In genomic region chr6:12030993-12031550, GRCh38 we compare ENCODE assay signal across 18 cellular contexts. TPM values are rescaled to one million over a fixed set of nuclear protein-coding genes. Genes with fewer than 3 reads are reported as not detected.
DNase-seq lines count a peak whose midpoint lies in the region; ATAC-seq and TF ChIP-seq lines count a peak whose summit lies in the region.
"Had no signal": no experiment of that assay in that cellular context is flagged by ENCODE, and none has a peak within 500 bp of the region (broad histone marks: within the 10 kb centered on the region; RNA-seq: fewer than 3 reads in every experiment).

No MANE protein-coding gene starts in this region.

- in situ Hi-C loops in astrocyte of the spinal cord (cut with HindIII; ENCODE audit: low sequenced_read_pairs): no loop called here

- H3K4me3 ChIP-seq in astrocyte of the spinal cord (ENCODE audit: low read depth, low read length) (no peak overlapping the region), mesenchymal stem cell (ENCODE audit: insufficient read depth in 1 of 2, low read depth in 1 of 2, low read length in 2 of 2) (no peak overlapping the region)
- H3K4me3 ChIP-seq: neural progenitor cell had no signal

- H2AFZ ChIP-seq in mesenchymal stem cell (ENCODE audit: low read depth, low read length): no peak overlapping the region
- H2AFZ ChIP-seq: neural progenitor cell had no signal

- no peaks in the 10 kb centered on the region for H3K27me3 Mint-ChIP-seq in activated CD4-positive, alpha-beta T cell treated with anti-CD3 and anti-CD28 coated beads, Interleukin-2, amount 10 ng/mL, durations not matched to agents 24 days and 14 days
- H3K27me3 Mint-ChIP-seq: CD4-positive, CD25-positive, alpha-beta regulatory T cell had no signal

- H3K4me1 ChIP-seq in mesenchymal stem cell (ENCODE audit: control insufficient read depth, insufficient read depth, low read depth, low read length): peaks cover 5% of the 10 kb centered on the region

- H3K27ac ChIP-seq in mesenchymal stem cell (ENCODE audit: low read length, poor library complexity, severe bottlenecking): no peak overlapping the region
- H3K27ac ChIP-seq: brain microvascular endothelial cell, neural progenitor cell had no signal

- ATAC-seq in HG02870 (IDR thresholded peaks at IDR 0.05; ENCODE audit: unreplicated experiment): peak; percentile 74
- ATAC-seq in GM19023 (IDR thresholded peaks at IDR 0.05; ENCODE audit: unreplicated experiment): no peak

- no peak overlapping the region for H2BK5ac ChIP-seq in mesenchymal stem cell (ENCODE audit: low read depth, low read length, poor library complexity, severe bottlenecking)

- H2BK15ac ChIP-seq in mesenchymal stem cell (ENCODE audit: low read depth, poor library complexity, severe bottlenecking): no peak overlapping the region

- no peak overlapping the region for H4K91ac ChIP-seq in mesenchymal stem cell (ENCODE audit: low read length)

- peaks cover 4% of the 10 kb centered on the region for H3K79me1 ChIP-seq in mesenchymal stem cell (replicated peaks; ENCODE audit: low read length, poor library complexity, severe bottlenecking)

- H3K9me3 ChIP-seq in mesenchymal stem cell (ENCODE audit: control insufficient read depth, low read length): peaks cover 16% of the 10 kb centered on the region

- no peak overlapping the region for H4K8ac ChIP-seq in mesenchymal stem cell (ENCODE audit: low read length)

- H2BK12ac ChIP-seq in mesenchymal stem cell (ENCODE audit: low read length in 2 of 2): no peak overlapping the region

- no peak for TF ChIP-seq CTCF in astrocyte of the spinal cord (IDR thresholded peaks at IDR 0.05; ENCODE audit: low read depth, low read length)

- H3K23ac ChIP-seq in mesenchymal stem cell (ENCODE audit: low read length in 2 of 2): no peak overlapping the region

- no peak overlapping the region for H2BK120ac ChIP-seq in mesenchymal stem cell (ENCODE audit: low read depth, low read length)

- WGBS in mesenchymal stem cell: 81% methylated on average over 2 of the region's 2 CpGs

- peak overlapping the region; percentile 74 for H3K27ac Mint-ChIP-seq in activated CD4-positive, alpha-beta T cell treated with anti-CD3 and anti-CD28 coated beads, Interleukin-2, amount 10 ng/mL, durations not matched to agents 24 days and 14 days
- H3K27ac Mint-ChIP-seq: neural progenitor cell; T-helper 1 cell treated with Interleukin-12 subunit alpha and Interleukin-12 subunit beta and Interleukin-4 antibody, amounts not matched to agents 30 μg/mL and 1 μg/mL, for 36 hours had no signal

- peaks cover 15 to 41% of the 10 kb centered on the region in 2 experiments for H3K36me3 ChIP-seq in mesenchymal stem cell (ENCODE audit: control insufficient read depth in 1 of 2, insufficient read depth in 2 of 2, low read depth in 1 of 2, low read length in 2 of 2)
- H3K36me3 ChIP-seq: neural progenitor cell had no signal

- H3K27me3 ChIP-seq in mesenchymal stem cell (ENCODE audit: control insufficient read depth in 1 of 2, insufficient read depth in 1 of 2, low read length in 2 of 2): no peaks in the 10 kb centered on the region
- H3K27me3 ChIP-seq: brain microvascular endothelial cell, neural progenitor cell had no signal

- H3K4me2 ChIP-seq in mesenchymal stem cell (ENCODE audit: low read length, poor library complexity, severe bottlenecking): no peak overlapping the region
- H3K4me2 ChIP-seq: neural progenitor cell had no signal

- H2AK5ac ChIP-seq in mesenchymal stem cell (ENCODE audit: low read length, severe bottlenecking): no peak overlapping the region

- H3K18ac ChIP-seq in mesenchymal stem cell (ENCODE audit: low read depth in 1 of 2, low read length in 2 of 2): no peak overlapping the region

- H3K9me3 Mint-ChIP-seq in activated CD4-positive, alpha-beta T cell treated with anti-CD3 and anti-CD28 coated beads, Interleukin-2, amount 10 ng/mL, durations not matched to agents 24 days and 14 days: peaks cover 15% of the 10 kb centered on the region

- H3K14ac ChIP-seq in mesenchymal stem cell (ENCODE audit: low read length in 2 of 2): no peak overlapping the region

- peaks cover 45% of the 10 kb centered on the region for H3K4me1 Mint-ChIP-seq in activated CD4-positive, alpha-beta T cell treated with anti-CD3 and anti-CD28 coated beads, Interleukin-2, amount 10 ng/mL, durations not matched to agents 24 days and 14 days

- H3K9ac ChIP-seq in mesenchymal stem cell (ENCODE audit: low read length): no peak overlapping the region
- H3K9ac ChIP-seq: neural progenitor cell had no signal

- peaks cover 70% of the 10 kb centered on the region for H3K36me3 Mint-ChIP-seq in activated CD4-positive, alpha-beta T cell treated with anti-CD3 and anti-CD28 coated beads, Interleukin-2, amount 10 ng/mL, durations not matched to agents 24 days and 14 days (ENCODE audit: low read depth)

- DNase-seq in activated CD4-positive, alpha-beta T cell treated with anti-CD3 and anti-CD28 coated beads, Interleukin-2, amount 10 ng/mL, durations not matched to agents 24 days and 14 days: no peak
- DNase-seq in activated CD4-positive, alpha-beta T cell treated with anti-CD3 and anti-CD28 coated beads, Interleukin-2, amount 50 U/mL, for 48 hours: no peak
- peak; percentile 35 for DNase-seq in astrocyte of the spinal cord (ENCODE audit: low read depth, low spot score)
- peak; percentile 24 for DNase-seq in mesenchymal stem cell
- no peak for DNase-seq in head of caudate nucleus
- DNase-seq in HuH-7 (ENCODE audit: low spot score): no peak
- DNase-seq: activated CD4-positive, alpha-beta T cell treated with anti-CD3 and anti-CD28 coated beads for 4 hours; activated gamma-delta T cell; brain microvascular endothelial cell; CD4-positive, CD25-positive, alpha-beta regulatory T cell; effector memory CD4-positive, alpha-beta T cell; foreskin melanocyte; mesendoderm; NCI-H1092 had no signal

- intact Hi-C loops in activated CD4-positive, alpha-beta T cell treated with anti-CD3 and anti-CD28 coated beads, Interleukin-2, amount 10 ng/mL, durations not matched to agents 24 days and 14 days (cut with micrococcal nuclease): no loop called here
- intact Hi-C loops in head of caudate nucleus (cut with DNase I): no loop called here

- H3K4me3 Mint-ChIP-seq in activated CD4-positive, alpha-beta T cell treated with anti-CD3 and anti-CD28 coated beads, Interleukin-2, amount 10 ng/mL, durations not matched to agents 24 days and 14 days: peak overlapping the region; percentile 22
- H3K4me3 Mint-ChIP-seq: neural progenitor cell; T-helper 1 cell treated with Interleukin-12 subunit alpha and Interleukin-12 subunit beta and Interleukin-4 antibody, amounts not matched to agents 30 μg/mL and 1 μg/mL, for 36 hours had no signal

- H3K4ac ChIP-seq in mesenchymal stem cell (ENCODE audit: low read depth in 1 of 2, low read length in 2 of 2): no peak overlapping the region

RNA-seq across cellular contexts. Expression of gene HIVEP1, which starts 19.0 kb away (rescaled TPM):
- total RNA-seq in activated CD4-positive, alpha-beta T cell treated with anti-CD3 and anti-CD28 coated beads, Interleukin-2, amount 10 ng/mL, durations not matched to agents 24 days and 14 days: 55.3 and 57.6 TPM in 2 replicates
- polyA plus RNA-seq in mesenchymal stem cell (2013, experiment 1 of 2): 13.8 TPM
- polyA plus RNA-seq in mesenchymal stem cell (2013, experiment 2 of 2): 11.2 TPM

Comparison
In these comparisons a context has a peak if more than half of its experiments do, and no peak if none do; other contexts are left out.
1. DNase-seq: peak in astrocyte of the spinal cord (single experiment) and mesenchymal stem cell (single experiment); none in activated CD4-positive, alpha-beta T cell treated with anti-CD3 and anti-CD28 coated beads, Interleukin-2, amount 10 ng/mL, durations not matched to agents 24 days and 14 days (single experiment), activated CD4-positive, alpha-beta T cell treated with anti-CD3 and anti-CD28 coated beads, Interleukin-2, amount 50 U/mL, for 48 hours (0 of 2), head of caudate nucleus (0 of 42) and HuH-7 (single experiment).